Comparison of ENCODE assay signal across 20 cellular contexts in genomic region chr5:53963958-53964357, GRCh38.
"Had no signal": no experiment of that assay in that cellular context is flagged by ENCODE, and none has a peak within 500 bp of the region (broad histone marks: within the 10 kb centered on the region; RNA-seq: fewer than 3 reads in every experiment).

No MANE protein-coding gene starts in this region.

- H3K4me1 ChIP-seq: adrenal gland, breast epithelium, gastroesophageal sphincter, spleen had no signal

- ATAC-seq: activated naive CD4-positive, alpha-beta T cell treated with anti-CD3 and anti-CD28 coated beads, Interleukin-2, amount 50 U/mL, for 72 hours; esophagus mucosa; gastroesophageal sphincter; heart right ventricle; left colon; stimulated activated naive B cell treated with anti-CD40 and anti-IgM and Interleukin-4, amounts not matched to agents 10 μg/mL and 1 μg/mL and 100 μg/mL, for 72 hours had no signal

- H3K36me3 ChIP-seq: adrenal gland, breast epithelium, gastroesophageal sphincter, WERI-Rb-1 had no signal

- H3K27me3 ChIP-seq: adrenal gland, breast epithelium, gastroesophageal sphincter, heart right ventricle, spleen had no signal

- H3K4me3 ChIP-seq: adrenal gland, breast epithelium, gastroesophageal sphincter, heart right ventricle, spleen had no signal

- DNase-seq: activated CD4-positive, alpha-beta T cell treated with anti-CD3 and anti-CD28 coated beads, Interleukin-2, amount 50 U/mL, for 4 hours; activated gamma-delta T cell treated with Interleukin-2 at 50 U/mL for 16 hours; adrenal gland; cerebellar nuclear complex; cortex of kidney; heart right ventricle; left colon; midbrain; nephron progenitor cell; nucleus accumbens; posterior cingulate gyrus; spleen; stimulated activated CD4-positive, alpha-beta T cell treated with anti-CD3 and anti-CD28 coated beads, Interleukin-4, amount 100 ng/mL, for 4 hours; stimulated activated naive B cell treated with anti-CD40 and anti-IgM and Interleukin-4, amounts not matched to agents 10 μg/mL and 1 μg/mL and 100 μg/mL, for 72 hours; T-helper 2 cell; WERI-Rb-1 had no signal

- H3K9me3 ChIP-seq: adrenal gland, breast epithelium, gastroesophageal sphincter had no signal

- H3K27ac ChIP-seq: adrenal gland, breast epithelium, gastroesophageal sphincter, heart right ventricle, spleen, WERI-Rb-1 had no signal
